Comparison of ENCODE assay signal across 17 cellular contexts in genomic region chr6:64988148-64988547, GRCh38.
DNase-seq lines count a peak whose midpoint lies in the region; ATAC-seq and TF ChIP-seq lines count a peak whose summit lies in the region.
"Had no signal": no experiment of that assay in that cellular context is flagged by ENCODE, and none has a peak within 500 bp of the region (broad histone marks: within the 10 kb centered on the region; RNA-seq: fewer than 3 reads in every experiment).

No MANE protein-coding gene starts in this region.

- H2AFZ ChIP-seq in hepatocyte (no peak overlapping the region), neural cell (ENCODE audit: low read depth, low read length) (no peak overlapping the region)

- H3K4me3 Mint-ChIP-seq in WTC11: no peak overlapping the region
- no peak overlapping the region for H3K4me3 Mint-ChIP-seq in T-cell
- H3K4me3 Mint-ChIP-seq: CD8-positive, alpha-beta T cell had no signal

- H3K36me3 Mint-ChIP-seq in WTC11 (peaks cover 8% of the 10 kb centered on the region), T-cell (no peaks in the 10 kb centered on the region)
- H3K36me3 Mint-ChIP-seq: CD8-positive, alpha-beta T cell had no signal

- intact Hi-C loops in left ventricle myocardium inferior (cut with micrococcal nuclease): no loop called here

- no peaks in the 10 kb centered on the region for H3F3A ChIP-seq in neural cell (ENCODE audit: insufficient read depth, low read length, poor library complexity, severe bottlenecking)

- TF ChIP-seq RAD21 in neural cell (conservative IDR thresholded peaks at IDR 0.05): no peak

- H3K27ac Mint-ChIP-seq in WTC11 (no peak overlapping the region), T-cell (no peak overlapping the region)
- H3K27ac Mint-ChIP-seq: CD8-positive, alpha-beta T cell had no signal

- CTCF ChIA-PET in WTC11 (lab: Charles Lee) (no interaction called here), T-cell (lab: Charles Lee) (no interaction called here)

- H3K27me3 Mint-ChIP-seq in WTC11 (ENCODE audit: low read depth) (no peaks in the 10 kb centered on the region), T-cell (no peaks in the 10 kb centered on the region)

- POLR2A ChIA-PET in WTC11 (lab: Charles Lee): no interaction called here
- POLR2A ChIA-PET in T-cell (lab: Charles Lee): no interaction called here

- ATAC-seq in WTC11 (peak; percentile 62), T-cell (replicated peaks in 1 of 4) (no peak)
- ATAC-seq: CD8-positive, alpha-beta T cell; HCT116 had no signal

- H3K27me3 ChIP-seq in HUES48 (ENCODE audit: control insufficient read depth, insufficient read depth, low read length) (no peaks in the 10 kb centered on the region), hepatocyte (no peaks in the 10 kb centered on the region), neural cell (ENCODE audit: insufficient read depth, low read depth, low read length) (no peaks in the 10 kb centered on the region), left ventricle myocardium inferior (ENCODE audit: low read depth) (no peaks in the 10 kb centered on the region)
- H3K27me3 ChIP-seq: BE2C, Peyer's patch had no signal

- H3K4me2 ChIP-seq in hepatocyte (no peak overlapping the region), neural cell (ENCODE audit: low read length) (peak overlapping the region; percentile 32)

- H3K9me2 ChIP-seq in hepatocyte (replicated peaks; ENCODE audit: insufficient read depth): no peaks in the 10 kb centered on the region
- H3K9me2 ChIP-seq in neural cell (ENCODE audit: insufficient read depth, low read length): no peaks in the 10 kb centered on the region

- DNase-seq in WTC11 (ENCODE audit: low spot score) (no peak), hepatocyte (ENCODE audit: low spot score) (peak; percentile 19), T-cell (no peak), NCI-H446 treated with DMSO at 0.1 percent for 48 hours (lab: John Stamatoyannopoulos, UW) (no peak), left ventricle myocardium inferior (no peak)
- no peak for DNase-seq in central memory CD4-positive, alpha-beta T cell
- DNase-seq: BE2C; CD8-positive, alpha-beta T cell; EL; KG1; NCI-H1092; NCI-H82; Peyer's patch; SHP77 treated with DMSO at 0.1 percent for 48 hours had no signal

- H4K20me1 ChIP-seq in hepatocyte (ENCODE audit: insufficient read depth, poor library complexity, severe bottlenecking) (no peaks in the 10 kb centered on the region), neural cell (ENCODE audit: insufficient read depth) (no peaks in the 10 kb centered on the region)

- 40% methylated on average over 2 of the region's 2 CpGs for WGBS in hepatocyte (ENCODE audit: low lambda C conversion rate, missing lambda C conversion rate)

- H3K4me1 Mint-ChIP-seq in WTC11 (peaks cover 6% of the 10 kb centered on the region; the same call in 1 of the 2 replicates), T-cell (no peaks in the 10 kb centered on the region)

- H3K27ac ChIP-seq in HUES48 (ENCODE audit: low read depth, low read length) (peak overlapping the region; percentile 42), hepatocyte (no peak overlapping the region), neural cell (ENCODE audit: low read length) (peak overlapping the region; percentile 48), left ventricle myocardium inferior (replicated peaks) (no peak overlapping the region)
- H3K27ac ChIP-seq: Peyer's patch had no signal

- peaks cover 25% of the 10 kb centered on the region for H3K9me3 Mint-ChIP-seq in WTC11
- peaks cover 3 to 8% (median 6%) of the 10 kb centered on the region in 3 donors for H3K9me3 Mint-ChIP-seq in T-cell

- H3K9ac ChIP-seq in HUES48 (ENCODE audit: low read depth, low read length) (no peak overlapping the region), neural cell (ENCODE audit: low read length) (no peak overlapping the region)

- H3K4me3 ChIP-seq in HUES48 (ENCODE audit: low read depth, low read length) (no peak overlapping the region), hepatocyte (no peak overlapping the region), neural cell (ENCODE audit: low read length) (no peak overlapping the region), left ventricle myocardium inferior (no peak overlapping the region)
- H3K4me3 ChIP-seq: Peyer's patch had no signal

- H3K9me3 ChIP-seq in HUES48 (ENCODE audit: control insufficient read depth, insufficient read depth, low read length) (no peaks in the 10 kb centered on the region), hepatocyte (ENCODE audit: low read depth) (no peaks in the 10 kb centered on the region), neural cell (ENCODE audit: low read length) (no peaks in the 10 kb centered on the region), left ventricle myocardium inferior (replicated peaks) (no peaks in the 10 kb centered on the region)
- H3K9me3 ChIP-seq: BE2C, Peyer's patch had no signal

- TF ChIP-seq CTCF in WTC11 (IDR thresholded peaks at IDR 0.05) (no peak), hepatocyte (IDR thresholded peaks at IDR 0.05; ENCODE audit: poor library complexity) (no peak), neural cell (IDR thresholded peaks at IDR 0.05; ENCODE audit: poor library complexity, severe bottlenecking) (no peak), left ventricle myocardium inferior (IDR thresholded peaks at IDR 0.05; ENCODE audit: borderline replicate concordance) (no peak)

- H3K79me2 ChIP-seq in hepatocyte (no peaks in the 10 kb centered on the region), neural cell (replicated peaks; ENCODE audit: insufficient read depth, low read length) (no peaks in the 10 kb centered on the region)

- peak; percentile 75 for TF ChIP-seq EP300 in neural cell (conservative IDR thresholded peaks at IDR 0.05; ENCODE audit: poor library complexity, severe bottlenecking)

- no peaks in the 10 kb centered on the region for H3K36me3 ChIP-seq in HUES48 (ENCODE audit: control insufficient read depth, insufficient read depth, low read length)
- H3K36me3 ChIP-seq in hepatocyte (replicated peaks; ENCODE audit: insufficient read depth, low read depth): no peaks in the 10 kb centered on the region
- no peaks in the 10 kb centered on the region for H3K36me3 ChIP-seq in neural cell (ENCODE audit: insufficient read depth, low read length)
- H3K36me3 ChIP-seq in left ventricle myocardium inferior: no peaks in the 10 kb centered on the region
- H3K36me3 ChIP-seq: BE2C, Peyer's patch had no signal

- H3K4me1 ChIP-seq in HUES48 (ENCODE audit: control insufficient read depth, insufficient read depth, low read length) (peaks cover 16% of the 10 kb centered on the region; the same call in 1 of the 2 replicates), hepatocyte (ENCODE audit: insufficient read depth) (no peaks in the 10 kb centered on the region), left ventricle myocardium inferior (no peaks in the 10 kb centered on the region)
- H3K4me1 ChIP-seq: Peyer's patch had no signal

TF ChIP-seq in WTC11, 78 proteins besides CTCF, POLR2A, EP300 and RAD21 (continues in another document):
- no peak for TF ChIP-seq ZBTB21 (CRISPR knock-in tag; IDR thresholded peaks at IDR 0.05; ENCODE audit: borderline replicate concordance)

TF ChIP-seq in neural cell, 6 proteins besides CTCF, POLR2A, EP300 and RAD21:
- peak; percentile 74 for TF ChIP-seq POLR2AphosphoS5 (IDR thresholded peaks at IDR 0.05)
- TF ChIP-seq SMC3 (conservative IDR thresholded peaks at IDR 0.05; ENCODE audit: poor library complexity): peak; percentile 18
- TF ChIP-seq EZH2 (IDR thresholded peaks at IDR 0.05; ENCODE audit: borderline replicate concordance, insufficient read depth, low read length, poor library complexity, severe bottlenecking): no peak
- TF ChIP-seq MXI1 (conservative IDR thresholded peaks at IDR 0.05; ENCODE audit: poor library complexity, severe bottlenecking): no peak
- no peak for TF ChIP-seq TAF1 (IDR thresholded peaks at IDR 0.05; ENCODE audit: low read depth)
- TF ChIP-seq, protein P1, sequence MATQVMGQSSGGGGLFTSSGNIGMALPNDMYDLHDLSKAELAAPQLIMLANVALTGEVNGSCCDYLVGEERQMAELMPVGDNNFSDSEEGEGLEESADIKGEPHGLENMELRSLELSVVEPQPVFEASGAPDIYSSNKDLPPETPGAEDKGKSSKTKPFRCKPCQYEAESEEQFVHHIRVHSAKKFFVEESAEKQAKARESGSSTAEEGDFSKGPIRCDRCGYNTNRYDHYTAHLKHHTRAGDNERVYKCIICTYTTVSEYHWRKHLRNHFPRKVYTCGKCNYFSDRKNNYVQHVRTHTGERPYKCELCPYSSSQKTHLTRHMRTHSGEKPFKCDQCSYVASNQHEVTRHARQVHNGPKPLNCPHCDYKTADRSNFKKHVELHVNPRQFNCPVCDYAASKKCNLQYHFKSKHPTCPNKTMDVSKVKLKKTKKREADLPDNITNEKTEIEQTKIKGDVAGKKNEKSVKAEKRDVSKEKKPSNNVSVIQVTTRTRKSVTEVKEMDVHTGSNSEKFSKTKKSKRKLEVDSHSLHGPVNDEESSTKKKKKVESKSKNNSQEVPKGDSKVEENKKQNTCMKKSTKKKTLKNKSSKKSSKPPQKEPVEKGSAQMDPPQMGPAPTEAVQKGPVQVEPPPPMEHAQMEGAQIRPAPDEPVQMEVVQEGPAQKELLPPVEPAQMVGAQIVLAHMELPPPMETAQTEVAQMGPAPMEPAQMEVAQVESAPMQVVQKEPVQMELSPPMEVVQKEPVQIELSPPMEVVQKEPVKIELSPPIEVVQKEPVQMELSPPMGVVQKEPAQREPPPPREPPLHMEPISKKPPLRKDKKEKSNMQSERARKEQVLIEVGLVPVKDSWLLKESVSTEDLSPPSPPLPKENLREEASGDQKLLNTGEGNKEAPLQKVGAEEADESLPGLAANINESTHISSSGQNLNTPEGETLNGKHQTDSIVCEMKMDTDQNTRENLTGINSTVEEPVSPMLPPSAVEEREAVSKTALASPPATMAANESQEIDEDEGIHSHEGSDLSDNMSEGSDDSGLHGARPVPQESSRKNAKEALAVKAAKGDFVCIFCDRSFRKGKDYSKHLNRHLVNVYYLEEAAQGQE (IDR thresholded peaks at IDR 0.05; ENCODE audit: borderline replicate concordance): peak; percentile 74

Comparison
In these comparisons a context has a peak if more than half of its experiments do, and no peak if none do; other contexts are left out.
1. H3K27ac ChIP-seq: peak in HUES48 (single experiment) and neural cell (single experiment); none in hepatocyte (single experiment) and left ventricle myocardium inferior (single experiment).